Comparison of ENCODE assay signal across 10 cellular contexts in the genomic region with DNA sequence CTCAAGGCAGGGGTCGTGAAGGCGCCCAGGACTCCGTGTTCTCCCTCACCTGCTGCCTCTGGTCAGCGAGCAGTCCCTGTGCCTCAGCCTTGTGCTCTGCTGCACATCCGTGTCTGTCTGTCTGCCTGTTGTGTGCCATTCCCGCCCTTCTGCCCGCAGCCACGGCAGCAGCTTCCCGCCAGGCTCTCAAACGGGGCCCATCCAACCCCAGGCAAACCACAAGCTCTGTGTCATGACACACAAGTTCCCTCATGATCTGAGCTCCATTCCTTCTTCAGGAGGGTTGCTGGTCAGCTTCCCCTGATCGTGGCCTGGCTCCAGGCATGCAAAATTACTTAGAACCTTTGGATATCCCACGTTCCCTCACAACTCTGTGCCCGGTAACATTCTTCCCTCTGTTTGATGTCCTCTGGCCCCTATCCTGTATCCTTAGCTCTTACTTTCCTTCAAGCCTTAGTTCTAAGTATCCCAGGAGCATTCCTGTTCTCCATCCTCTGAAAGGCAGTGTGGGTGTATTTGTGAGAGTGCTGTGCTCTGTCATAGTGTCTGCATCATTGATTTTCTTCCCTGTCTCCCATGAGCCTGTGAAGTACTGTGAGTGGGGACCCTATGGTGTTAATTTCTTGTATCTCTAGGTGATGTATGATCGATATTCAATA. TPM values are rescaled to one million over a fixed set of nuclear protein-coding genes. Genes with fewer than 3 reads are reported as not detected.
A peak's percentile ranks its signal among the peaks of the same experiment; 100 is the strongest.
DNase-seq lines count a peak whose midpoint lies in the region; TF ChIP-seq lines count a peak whose summit lies in the region.
"Had no signal": no experiment of that assay in that cellular context is flagged by ENCODE, and none has a peak within 500 bp of the region (broad histone marks: within the 10 kb centered on the region; RNA-seq: fewer than 3 reads in every experiment).

No MANE protein-coding gene starts in this region.

- H3K36me3 ChIP-seq in Peyer's patch: no peaks in the 10 kb centered on the region
- no peaks in the 10 kb centered on the region for H3K36me3 ChIP-seq in muscle layer of duodenum (ENCODE audit: control insufficient read depth in 1 of 2, insufficient read depth in 2 of 2, low read length in 2 of 2)
- no peaks in the 10 kb centered on the region for H3K36me3 ChIP-seq in MG63

- peak overlapping the region; percentile 26 to 46 (median 40) for H3K4me3 ChIP-seq in Peyer's patch
- peak overlapping the region in 1 of 2 donors; percentile 7 for H3K4me3 ChIP-seq in muscle layer of duodenum (ENCODE audit: low read depth in 1 of 2, low read length in 2 of 2)
- no peak overlapping the region for H3K4me3 ChIP-seq in MG63
- H3K4me3 ChIP-seq: GM23338 had no signal

- peak overlapping the region; percentile 75 to 91 for H3K4me3 Mint-ChIP-seq in CD14-positive monocyte
- peak overlapping the region; percentile 85 for H3K4me3 Mint-ChIP-seq in activated naive CD8-positive, alpha-beta T cell
- H3K4me3 Mint-ChIP-seq: GM23338 had no signal

- intact Hi-C loops in CD14-positive monocyte (cut with micrococcal nuclease): no loop called here

- DNase-seq in CD14-positive monocyte (ENCODE audit: low spot score) (peak; percentile 79), Peyer's patch (peak in 2 of 3 donors; percentile 61 to 72), HuH-7.5 (ENCODE audit: low spot score) (no peak), GM13977 (ENCODE audit: low spot score) (no peak), MG63 (no peak), HUDEP-2 (lab: John Stamatoyannopoulos, UW; ENCODE audit: unreplicated experiment in 76 of 76) (no peak)
- DNase-seq: NCI-H1694 treated with DMSO at 0.1 percent for 48 hours had no signal

- H3K4me1 Mint-ChIP-seq in CD14-positive monocyte: peaks cover 74% of the 10 kb centered on the region
- peaks cover 86% of the 10 kb centered on the region for H3K4me1 Mint-ChIP-seq in activated naive CD8-positive, alpha-beta T cell (ENCODE audit: low read depth)

- in situ Hi-C loops in GM13977 (cut with MboI; ENCODE audit: low pct_unique_long_range_greater_than_20kb, low sequenced_read_pairs, unreplicated experiment): no loop called here

- H3K27ac ChIP-seq in Peyer's patch (peak overlapping the region; percentile 50 to 85 (median 74)), muscle layer of duodenum (ENCODE audit: low read length) (peak overlapping the region; percentile 90)

- TF ChIP-seq CTCF in CD14-positive monocyte (IDR thresholded peaks at IDR 0.05) (no peak), Peyer's patch (IDR thresholded peaks at IDR 0.05) (no peak), GM13977 (IDR thresholded peaks at IDR 0.05; ENCODE audit: extremely low read depth, insufficient read depth, missing control alignments) (no peak)

- H3K27me3 ChIP-seq in Peyer's patch: no peaks in the 10 kb centered on the region
- no peaks in the 10 kb centered on the region for H3K27me3 ChIP-seq in muscle layer of duodenum (ENCODE audit: low read depth, low read length)
- H3K27me3 ChIP-seq in MG63: no peaks in the 10 kb centered on the region

- TF ChIP-seq POLR2A in Peyer's patch (IDR thresholded peaks at IDR 0.05): peak in 1 of 2 donors; percentile 29

- H3K27ac Mint-ChIP-seq in CD14-positive monocyte: peak overlapping the region; percentile 87 to 95 (median 88)
- H3K27ac Mint-ChIP-seq in activated naive CD8-positive, alpha-beta T cell: peak overlapping the region; percentile 89
- H3K27ac Mint-ChIP-seq: GM23338 had no signal

- peaks cover 34 to 61% of the 10 kb centered on the region in 2 donors for H3K36me3 Mint-ChIP-seq in CD14-positive monocyte
- H3K36me3 Mint-ChIP-seq in activated naive CD8-positive, alpha-beta T cell: peaks cover 22% of the 10 kb centered on the region

- H3K27me3 Mint-ChIP-seq in CD14-positive monocyte (ENCODE audit: low read depth in 3 of 3): no peaks in the 10 kb centered on the region
- no peaks in the 10 kb centered on the region for H3K27me3 Mint-ChIP-seq in activated naive CD8-positive, alpha-beta T cell

- H3K4me1 ChIP-seq in Peyer's patch: peaks cover 0 to 13% (median 4%) of the 10 kb centered on the region in 4 donors
- no peaks in the 10 kb centered on the region for H3K4me1 ChIP-seq in muscle layer of duodenum (ENCODE audit: control insufficient read depth in 1 of 2, insufficient read depth in 2 of 2, low read length in 2 of 2)

- no peaks in the 10 kb centered on the region for H3K9me3 Mint-ChIP-seq in CD14-positive monocyte
- H3K9me3 Mint-ChIP-seq in activated naive CD8-positive, alpha-beta T cell (ENCODE audit: low read depth): no peaks in the 10 kb centered on the region
- H3K9me3 Mint-ChIP-seq: GM23338 had no signal

- H3K9me3 ChIP-seq in Peyer's patch (no peaks in the 10 kb centered on the region), muscle layer of duodenum (ENCODE audit: control insufficient read depth in 1 of 2, low read length in 2 of 2) (no peaks in the 10 kb centered on the region), MG63 (no peaks in the 10 kb centered on the region)

RNA-seq across cellular contexts. Expression of a gene that starts 3.2 kb away (rescaled TPM):
- polyA plus RNA-seq in CD14-positive monocyte: 100 to 1,000 TPM; 190 to 288 TPM
- 10 to 100 TPM in 1 of 4 donors, 1 to 10 TPM in 3; 1.1 to 24.8 (median 3.9) TPM for total RNA-seq in Peyer's patch
- total RNA-seq in MG63 (2014; rRNA removed; shearing (Covaris generic); ENCODE audit: low replicate concordance): not detected in 2 replicates
- total RNA-seq: GM23338 had no signal

RNA-seq across cellular contexts. Expression of a gene that starts 45.8 kb away (rescaled TPM):
- polyA plus RNA-seq in CD14-positive monocyte: 1 to 10 TPM; 1.7 to 2.2 TPM
- total RNA-seq in Peyer's patch: 1 to 10 TPM in 1 of 4 donors, under 1 TPM in 1, not detected in 2; 0.53 to 4.1 TPM
- total RNA-seq in MG63 (2014; rRNA removed; shearing (Covaris generic); ENCODE audit: low replicate concordance): not detected in 2 replicates
- total RNA-seq: GM23338 had no signal

Comparison
In these comparisons a context has a peak if more than half of its experiments do, and no peak if none do; other contexts are left out.
1. DNase-seq: peak in CD14-positive monocyte (single experiment) and Peyer's patch (2 of 3); none in HuH-7.5 (single experiment), GM13977 (single experiment), MG63 (single experiment) and HUDEP-2 (0 of 76).